ENCODE assay signal across 15 cellular contexts in genomic region chr10:133467286-133467911, GRCh38. TPM values are rescaled to one million over a fixed set of nuclear protein-coding genes. Genes with fewer than 3 reads are reported as not detected.
DNase-seq lines count a peak whose midpoint lies in the region; ATAC-seq and TF ChIP-seq lines count a peak whose summit lies in the region.
"Had no signal": no experiment of that assay in that cellular context is flagged by ENCODE, and none has a peak within 500 bp of the region (broad histone marks: within the 10 kb centered on the region; RNA-seq: fewer than 3 reads in every experiment).

No MANE protein-coding gene starts in this region.

- H3K36me3 ChIP-seq in osteoblast (ENCODE audit: insufficient read depth, low read length): no peaks in the 10 kb centered on the region

- no peaks in the 10 kb centered on the region for H3K27me3 ChIP-seq in osteoblast (ENCODE audit: insufficient read depth, low read length)

- H3K79me2 ChIP-seq in osteoblast (ENCODE audit: insufficient read depth, low read length): no peaks in the 10 kb centered on the region

- no peak overlapping the region for H3K4me3 ChIP-seq in coronary artery
- H3K4me3 ChIP-seq in osteoblast (ENCODE audit: insufficient read depth, low read length): no peak overlapping the region

- H2AFZ ChIP-seq in osteoblast (ENCODE audit: low read length): no peak overlapping the region

- DNase-seq in 8988T (peak; percentile 17), AG20443 (ENCODE audit: low spot score) (peak; percentile 7), coronary artery (ENCODE audit: low spot score) (peak; percentile 40), osteoblast (ENCODE audit: insufficient read length, low spot score, missing footprints) (peak; percentile 79), NCI-H1436 (lab: John Stamatoyannopoulos, UW) (no peak), iPS-NIHi11 (ENCODE audit: low spot score) (no peak)
- DNase-seq: Calu3; CD4-positive, alpha-beta memory T cell; DMS79; NCI-H1930; NCI-H69; SHP77 had no signal

- H3K4me1 ChIP-seq in osteoblast (ENCODE audit: insufficient read depth, low read length): no peaks in the 10 kb centered on the region

- no peaks in the 10 kb centered on the region for H4K20me1 ChIP-seq in osteoblast (ENCODE audit: insufficient read depth, low read length)

- no peaks in the 10 kb centered on the region for H3K9me3 ChIP-seq in osteoblast (ENCODE audit: low read depth, low read length)

- no peak overlapping the region for H3K27ac ChIP-seq in coronary artery
- H3K27ac ChIP-seq in osteoblast (ENCODE audit: low read depth, low read length): no peak overlapping the region
- H3K27ac ChIP-seq: HL-60 had no signal

- H3K4me2 ChIP-seq in osteoblast (ENCODE audit: insufficient read depth, low read length): no peak overlapping the region

- TF ChIP-seq CTCF in coronary artery (IDR thresholded peaks at IDR 0.05): no peak
- TF ChIP-seq CTCF in osteoblast (IDR thresholded peaks at IDR 0.05; ENCODE audit: extremely low read depth, low read depth, low read length): no peak

- no peak for ATAC-seq in HG03045 (IDR thresholded peaks at IDR 0.05; ENCODE audit: unreplicated experiment)

RNA-seq across cellular contexts. Expression of gene SCART1, which starts 13.7 kb away (rescaled TPM):
- total RNA-seq in osteoblast: 5.1 and 5.6 TPM in 2 replicates

RNA-seq across cellular contexts. Expression of gene SPRN, which starts 43.0 kb away (rescaled TPM):
- under 0.01 TPM in 2 replicates for total RNA-seq in osteoblast
- total RNA-seq: Calu3; CD4-positive, alpha-beta memory T cell; G401 had no signal

RNA-seq across cellular contexts. Expression of gene CYP2E1, which starts 59.8 kb away (rescaled TPM):
- 1.5 and 1.8 TPM in 2 replicates for total RNA-seq in osteoblast

Comparison
In these comparisons a context has a peak if more than half of its experiments do, and no peak if none do; other contexts are left out.
1. DNase-seq: peak in 8988T (single experiment), AG20443 (single experiment), coronary artery (single experiment) and osteoblast (single experiment); none in NCI-H1436 (single experiment) and iPS-NIHi11 (single experiment).